Comparison of ENCODE assay signal across 8 cellular contexts in genomic region chr17:68200689-68201424, GRCh38. TPM values are rescaled to one million over a fixed set of nuclear protein-coding genes. Genes with fewer than 3 reads are reported as not detected.
DNase-seq lines count a peak whose midpoint lies in the region; ATAC-seq and TF ChIP-seq lines count a peak whose summit lies in the region.

No MANE protein-coding gene starts in this region.

- CTCF ChIA-PET in HEK293T (lab: Yijun Ruan, JAX) = interaction anchor here (0.6 to 2.6 kb wide), 12 partner anchors 14 to 1698 kb away, joined by 3 to 9 read pairs (median 3); no protein-coding TSS in a partner anchor

- peak; percentile 50 for ATAC-seq in left colon
- ATAC-seq in GM19395 (IDR thresholded peaks at IDR 0.05; ENCODE audit: unreplicated experiment) = no peak

- intact Hi-C loops in left colon (cut with DNase I, micrococcal nuclease) = no loop called here

- POLR2A ChIA-PET in HEK293T (lab: Yijun Ruan, JAX) = interaction anchor here (2.7 kb wide), 1 partner anchor 47 kb away, joined by 11 read pairs; the partner anchor contains the start of gene AMZ2

- DNase-seq in COR-L47 (lab: John Stamatoyannopoulos, UW) (peak; percentile 78), HEK293T (ENCODE audit: extremely low spot score) (peak; percentile 77), NCI-H2227 treated with DMSO at 0.1 percent for 48 hours (lab: John Stamatoyannopoulos, UW) (peak; percentile 72), left colon (peak; percentile 67 to 80)
- peak; percentile 48 to 70 (median 55) for DNase-seq in activated CD4-positive, CD25-positive, alpha-beta regulatory T cell (lab: John Stamatoyannopoulos, UW)
- peak; percentile 68 for DNase-seq in central memory CD4-positive, alpha-beta T cell
- DNase-seq in stimulated activated CD4-positive, alpha-beta T cell treated with anti-CD3 and anti-CD28 coated beads, Interleukin-1b, Interleukin-23, amount 100 ng/mL, for 48 hours = peak; percentile 68

TF ChIP-seq in HEK293T, 16 proteins besides CTCF, POLR2A, EP300 and RAD21:
- TF ChIP-seq ELF4 (IDR thresholded peaks at IDR 0.05) (no peak), CTBP1 (IDR thresholded peaks at IDR 0.05; ENCODE audit: borderline replicate concordance) (no peak), ARNT (IDR thresholded peaks at IDR 0.05) (no peak)

RNA-seq across cellular contexts. Expression of gene AMZ2, which starts 47.0 kb away (rescaled TPM):
- 10 to 100 TPM; 24.2 to 38.3 TPM for total RNA-seq in left colon
